In genomic region chr6:137043710-137044365, GRCh38 we compare ENCODE assay signal across 8 cellular contexts. TPM values are rescaled to one million over a fixed set of nuclear protein-coding genes. Genes with fewer than 3 reads are reported as not detected.
DNase-seq lines count a peak whose midpoint lies in the region; ATAC-seq and TF ChIP-seq lines count a peak whose summit lies in the region.

No MANE protein-coding gene starts in this region.

- no peaks in the 10 kb centered on the region for H3K9me3 Mint-ChIP-seq in activated CD8-positive, alpha-beta T cell treated with anti-CD3 and anti-CD28 coated beads, Interleukin-2, amount 10 ng/mL, durations not matched to agents 7 days and 5 days (ENCODE audit: insufficient read depth)

- CTCF ChIA-PET in HCT116 (lab: Charles Lee), result interaction anchor here (0.6 to 1.0 kb wide), 4 partner anchors 30 to 487 kb away, joined by 3 to 6 read pairs (median 4); no protein-coding TSS in a partner anchor
- CTCF ChIA-PET in activated CD8-positive, alpha-beta T cell treated with anti-CD3 and anti-CD28 coated beads, Interleukin-2, amount 10 ng/mL, durations not matched to agents 7 days and 5 days (lab: Charles Lee), result no interaction called here

- DNase-seq in Caki2 (ENCODE audit: low read depth) (peak; percentile 37), HCT116 (ENCODE audit: low read depth, low spot score) (no peak), germinal center (ENCODE audit: low spot score) (peak; percentile 10), SW 1271 (lab: John Stamatoyannopoulos, UW) (no peak)
- no peak for DNase-seq in activated CD8-positive, alpha-beta T cell treated with anti-CD3 and anti-CD28 coated beads, Interleukin-2, amount 10 ng/mL, durations not matched to agents 7 days and 5 days

- no peaks in the 10 kb centered on the region for H3K9me2 ChIP-seq in HCT116 (ENCODE audit: insufficient read depth)

- H3K4me1 Mint-ChIP-seq in activated CD8-positive, alpha-beta T cell treated with anti-CD3 and anti-CD28 coated beads, Interleukin-2, amount 10 ng/mL, durations not matched to agents 7 days and 5 days (ENCODE audit: low read depth), result peaks cover 6% of the 10 kb centered on the region

- TF ChIP-seq CTCF in HCT116 (IDR thresholded peaks at IDR 0.05 in 2 of 3, conservative IDR thresholded peaks at IDR 0.05 in 1 of 3; ENCODE audit: borderline replicate concordance in 1 of 3, insufficient read depth in 1 of 3, low read depth in 2 of 3, low read length in 2 of 3), result no peak
- TF ChIP-seq CTCF in neutrophil (IDR thresholded peaks at IDR 0.05), result no peak

- no peak for TF ChIP-seq RAD21 in HCT116 (IDR thresholded peaks at IDR 0.05; ENCODE audit: low read depth)

- no peaks in the 10 kb centered on the region for H4K20me1 ChIP-seq in HCT116 (ENCODE audit: insufficient read depth)

- H3K36me3 ChIP-seq in HCT116 (ENCODE audit: control insufficient read depth in 1 of 2, insufficient read depth in 2 of 2, low read length in 2 of 2) (no peaks in the 10 kb centered on the region), neutrophil (no peaks in the 10 kb centered on the region)

- H3K9ac ChIP-seq in HCT116 (ENCODE audit: low read length), result peak overlapping the region; percentile 66

- peak overlapping the region; percentile 70 for H3K4me3 Mint-ChIP-seq in activated CD8-positive, alpha-beta T cell treated with anti-CD3 and anti-CD28 coated beads, Interleukin-2, amount 10 ng/mL, durations not matched to agents 7 days and 5 days

- H3K27me3 Mint-ChIP-seq in activated CD8-positive, alpha-beta T cell treated with anti-CD3 and anti-CD28 coated beads, Interleukin-2, amount 10 ng/mL, durations not matched to agents 7 days and 5 days (ENCODE audit: low read depth), result peaks cover 79% of the 10 kb centered on the region

- no peak overlapping the region for H3K27ac Mint-ChIP-seq in activated CD8-positive, alpha-beta T cell treated with anti-CD3 and anti-CD28 coated beads, Interleukin-2, amount 10 ng/mL, durations not matched to agents 7 days and 5 days

- peak overlapping the region; percentile 91 for H3K4me2 ChIP-seq in HCT116 (ENCODE audit: low read length)

- intact Hi-C loops in HCT116 (cut with micrococcal nuclease), result no loop called here

- H3K9me3 ChIP-seq in HCT116 (ENCODE audit: control insufficient read depth in 1 of 2, insufficient read depth in 1 of 2, low read depth in 1 of 2, low read length in 2 of 2) (no peaks in the 10 kb centered on the region), neutrophil (no peaks in the 10 kb centered on the region)

- no TSS peak for BruUV-seq in HCT116 (replicated peaks; lab: Mats Ljungman, UMichigan)

- H3K79me2 ChIP-seq in HCT116 (ENCODE audit: insufficient read depth, low read length), result no peaks in the 10 kb centered on the region

- H3K4me3 ChIP-seq in HCT116 (replicated peaks in 1 of 2; ENCODE audit: low read depth in 1 of 2, low read length in 2 of 2), result peak overlapping the region; percentile 49 to 68
- H3K4me3 ChIP-seq in neutrophil (ENCODE audit: low read depth in 1 of 2, low read length in 1 of 2), result peak overlapping the region; percentile 35 to 59

- TF ChIP-seq POLR2A in HCT116 (IDR thresholded peaks at IDR 0.05; ENCODE audit: borderline replicate concordance, extremely low read depth, insufficient read depth, insufficient read length), result no peak

- peak overlapping the region; percentile 75 for H2AFZ ChIP-seq in HCT116 (ENCODE audit: low read depth, low read length, poor library complexity, severe bottlenecking)

- in situ Hi-C loops in Caki2 (cut with HindIII; ENCODE audit: low pct_unique_long_range_greater_than_20kb, low sequenced_read_pairs), result no loop called here

- RAD21 ChIA-PET in HCT116 (lab: Charles Lee; ENCODE audit: low non-redundant PET in 1 of 2, low total read pairs in 2 of 2, uncharacterized antibody in 2 of 2, unreplicated experiment in 2 of 2), result interaction anchor here in 1 of 2 experiments (0.5 kb wide), 1 partner anchor 465 kb away, joined by 4 read pairs; no protein-coding TSS in a partner anchor

- peaks cover 1% of the 10 kb centered on the region for H3K36me3 Mint-ChIP-seq in activated CD8-positive, alpha-beta T cell treated with anti-CD3 and anti-CD28 coated beads, Interleukin-2, amount 10 ng/mL, durations not matched to agents 7 days and 5 days (ENCODE audit: low read depth)

- ATAC-seq in HCT116 (peak; percentile 75), HG03439 (IDR thresholded peaks at IDR 0.05; ENCODE audit: unreplicated experiment) (no peak), HG03045 (IDR thresholded peaks at IDR 0.05; ENCODE audit: unreplicated experiment) (no peak)
- peak; percentile 45 for ATAC-seq in activated CD8-positive, alpha-beta T cell treated with anti-CD3 and anti-CD28 coated beads, Interleukin-2, amount 10 ng/mL, durations not matched to agents 7 days and 5 days

- H3K27ac ChIP-seq in HCT116 (ENCODE audit: low read depth, low read length) (peak overlapping the region; percentile 43; the same call in 1 of the 2 replicates), neutrophil (no peak overlapping the region)

- H3K4me1 ChIP-seq in HCT116 (ENCODE audit: control insufficient read depth in 1 of 2, insufficient read depth in 2 of 2, low read length in 2 of 2), result peaks cover 2 to 15% of the 10 kb centered on the region in 2 experiments; a peak in 3 of 4 replicates
- peaks cover 11 to 12% of the 10 kb centered on the region in 2 experiments for H3K4me1 ChIP-seq in neutrophil (ENCODE audit: control insufficient read depth in 1 of 2, insufficient read depth in 1 of 2, low read depth in 1 of 2, low read length in 1 of 2)

- POLR2A ChIA-PET in HCT116 (lab: Charles Lee), result no interaction called here
- POLR2A ChIA-PET in activated CD8-positive, alpha-beta T cell treated with anti-CD3 and anti-CD28 coated beads, Interleukin-2, amount 10 ng/mL, durations not matched to agents 7 days and 5 days (lab: Charles Lee), result no interaction called here

- H3K27me3 ChIP-seq in HCT116 (ENCODE audit: insufficient read depth, low read length), result peaks cover 5% of the 10 kb centered on the region; the same call in 1 of the 2 replicates
- H3K27me3 ChIP-seq in neutrophil, result peaks cover 100% of the 10 kb centered on the region

TF ChIP-seq in HCT116, 20 proteins besides CTCF, POLR2A, EP300 and RAD21:
- TF ChIP-seq EZH2phosphoT487 (IDR thresholded peaks at IDR 0.05; ENCODE audit: borderline replicate concordance) (no peak), POLR2AphosphoS5 (IDR thresholded peaks at IDR 0.05; ENCODE audit: low read depth, low read length) (peak; percentile 17; the same call in 1 of the 2 replicates), MAX (IDR thresholded peaks at IDR 0.05) (0 out of 2 replicates have a peak, but pooled peaks have one; percentile 22), TCF7L2 (IDR thresholded peaks at IDR 0.05; ENCODE audit: borderline replicate concordance, extremely low read depth, insufficient read depth, insufficient read length) (no peak), ELF1 (IDR thresholded peaks at IDR 0.05; ENCODE audit: borderline replicate concordance, low read depth) (no peak)

RNA-seq across cellular contexts. Expression of gene IL20RA, which starts 0.9 kb away (rescaled TPM):
- total RNA-seq in Caki2 (2014; rRNA removed; shearing (Covaris generic); ENCODE audit: low replicate concordance), result not detected in 2 replicates
- 1.1 TPM for total RNA-seq in HCT116 (2021; ENCODE audit: unreplicated experiment)
- 0.62 and 0.83 TPM in 2 replicates for polyA plus RNA-seq in HCT116 (2012)
- not detected for total RNA-seq in activated CD8-positive, alpha-beta T cell treated with anti-CD3 and anti-CD28 coated beads, Interleukin-2, amount 10 ng/mL, durations not matched to agents 7 days and 5 days

Comparison
In these comparisons a context has a peak if more than half of its experiments do, and no peak if none do; other contexts are left out.
1. DNase-seq: peak in Caki2 (single experiment) and germinal center (single experiment); none in HCT116 (single experiment), activated CD8-positive, alpha-beta T cell treated with anti-CD3 and anti-CD28 coated beads, Interleukin-2, amount 10 ng/mL, durations not matched to agents 7 days and 5 days (single experiment) and SW 1271 (0 of 2).
2. ATAC-seq: peak in HCT116 (single experiment) and activated CD8-positive, alpha-beta T cell treated with anti-CD3 and anti-CD28 coated beads, Interleukin-2, amount 10 ng/mL, durations not matched to agents 7 days and 5 days (single experiment); none in HG03439 (single experiment) and HG03045 (single experiment).